In genomic region chr6:3406928-3407809, GRCh38 we compare ENCODE assay signal across 19 cellular contexts. TPM values are rescaled to one million over a fixed set of nuclear protein-coding genes. Genes with fewer than 3 reads are reported as not detected.
DNase-seq lines count a peak whose midpoint lies in the region; ATAC-seq and TF ChIP-seq lines count a peak whose summit lies in the region.
"Had no signal": no experiment of that assay in that cellular context is flagged by ENCODE, and none has a peak within 500 bp of the region (broad histone marks: within the 10 kb centered on the region; RNA-seq: fewer than 3 reads in every experiment).

No MANE protein-coding gene starts in this region.

- no peak overlapping the region for H3K4ac ChIP-seq in mesenchymal stem cell (ENCODE audit: low read depth in 1 of 2, low read length in 2 of 2)

- H3K27ac ChIP-seq in ACC112 (ENCODE audit: low read depth, low read length), result peak overlapping the region; percentile 19; the same call in 1 of the 2 replicates
- peak overlapping the region; percentile 12 for H3K27ac ChIP-seq in PC-3 (ENCODE audit: low read length)
- H3K27ac ChIP-seq in mesenchymal stem cell (ENCODE audit: low read length, poor library complexity, severe bottlenecking), result no peak overlapping the region
- no peak overlapping the region for H3K27ac ChIP-seq in RWPE1
- H3K27ac ChIP-seq: SJSA1 had no signal

- H3K4me1 Mint-ChIP-seq in brain, result peaks cover 47% of the 10 kb centered on the region

- no peaks in the 10 kb centered on the region for H3K79me1 ChIP-seq in mesenchymal stem cell (replicated peaks; ENCODE audit: low read length, poor library complexity, severe bottlenecking)

- no peak for ATAC-seq in PC-3

- H3F3A ChIP-seq in PC-3 (ENCODE audit: low read length, unreplicated experiment), result no peaks in the 10 kb centered on the region

- peak; percentile 58 for DNase-seq in PC-3
- DNase-seq in mesenchymal stem cell, result no peak
- no peak for DNase-seq in D341Med (ENCODE audit: low spot score)
- no peak for DNase-seq in RWPE1 (ENCODE audit: low spot score)
- DNase-seq in NCI-H1048 (lab: John Stamatoyannopoulos, UW), result no peak
- DNase-seq in SW480 (ENCODE audit: low spot score), result no peak
- DNase-seq: ACHN; CD4-positive, alpha-beta T cell; DND-41; GDM1; GOT3; HFFc6; NCI-H1417 treated with DMSO at 0.1 percent for 48 hours; NCI-H2029; NCI-H510A; NCI-H82 had no signal

- H3K27me3 Mint-ChIP-seq in brain, result peaks cover 2% of the 10 kb centered on the region
- H3K27me3 Mint-ChIP-seq: CD4-positive, alpha-beta T cell had no signal

- H3K79me2 ChIP-seq in ACC112 (ENCODE audit: control insufficient read depth, insufficient read depth, low read length, unreplicated experiment), result no peaks in the 10 kb centered on the region
- no peaks in the 10 kb centered on the region for H3K79me2 ChIP-seq in PC-3 (ENCODE audit: low read length)

- H3K9ac ChIP-seq in PC-3 (ENCODE audit: low read length) (no peak overlapping the region), mesenchymal stem cell (ENCODE audit: low read length) (peak overlapping the region; percentile 59)

- no peak overlapping the region for H4K91ac ChIP-seq in mesenchymal stem cell (ENCODE audit: low read length)

- no peak overlapping the region for H3K18ac ChIP-seq in mesenchymal stem cell (ENCODE audit: low read depth in 1 of 2, low read length in 2 of 2)

- peak overlapping the region; percentile 7 for H3K4me2 ChIP-seq in PC-3 (ENCODE audit: low read length)
- no peak overlapping the region for H3K4me2 ChIP-seq in mesenchymal stem cell (ENCODE audit: low read length, poor library complexity, severe bottlenecking)

- H3K23ac ChIP-seq in mesenchymal stem cell (ENCODE audit: low read length in 2 of 2), result no peak overlapping the region

- H2AFZ ChIP-seq in ACC112 (ENCODE audit: low read length, unreplicated experiment) (no peak overlapping the region), PC-3 (ENCODE audit: low read length) (no peak overlapping the region), mesenchymal stem cell (ENCODE audit: low read depth, low read length) (no peak overlapping the region)

- 97% methylated on average over 3 of the region's 3 CpGs for WGBS in mesenchymal stem cell

- intact Hi-C loops in PC-3 (cut with micrococcal nuclease), result loop anchor here (5.0 kb wide), 1 partner anchor 50 kb away; the partner anchor contains the start of gene SLC22A23

- no peak overlapping the region for H2BK12ac ChIP-seq in mesenchymal stem cell (ENCODE audit: low read length in 2 of 2)

- H2AK5ac ChIP-seq in mesenchymal stem cell (ENCODE audit: low read length, severe bottlenecking), result no peak overlapping the region

- POLR2A ChIA-PET in PC-3 (lab: Charles Lee; ENCODE audit: unreplicated experiment), result no interaction called here
- POLR2A ChIA-PET in RWPE1 (lab: Yijun Ruan, JAX; ENCODE audit: low non-redundant PET), result interaction anchor here (0.5 kb wide), 1 partner anchor 66 kb away, joined by 5 read pairs; no protein-coding TSS in a partner anchor

- H4K20me1 ChIP-seq in PC-3 (ENCODE audit: low read length), result no peaks in the 10 kb centered on the region

- H3K9me2 ChIP-seq in PC-3 (replicated peaks; ENCODE audit: low read length), result no peaks in the 10 kb centered on the region

- H3K14ac ChIP-seq in mesenchymal stem cell (ENCODE audit: low read length in 2 of 2), result no peak overlapping the region

- no peaks in the 10 kb centered on the region for H3K27me3 ChIP-seq in ACC112 (ENCODE audit: insufficient read depth, low read length)
- H3K27me3 ChIP-seq in PC-3 (ENCODE audit: low read length), result no peaks in the 10 kb centered on the region
- no peaks in the 10 kb centered on the region for H3K27me3 ChIP-seq in mesenchymal stem cell (ENCODE audit: control insufficient read depth in 1 of 2, insufficient read depth in 1 of 2, low read length in 2 of 2)
- H3K27me3 ChIP-seq: SJSA1 had no signal

- H3K27ac Mint-ChIP-seq in brain, result peak overlapping the region in 3 of 5 experiments; percentile 48 to 77 (median 77)
- H3K27ac Mint-ChIP-seq: CD4-positive, alpha-beta T cell; HFFc6 had no signal

- no peak overlapping the region for H2BK5ac ChIP-seq in mesenchymal stem cell (ENCODE audit: low read depth, low read length, poor library complexity, severe bottlenecking)

- CTCF ChIA-PET in PC-3 (lab: Charles Lee), result interaction anchor here (0.6 to 0.7 kb wide), 3 partner anchors 13 to 300 kb away, joined by 3 to 7 read pairs (median 4); no protein-coding TSS in a partner anchor
- CTCF ChIA-PET in RWPE1 (lab: Yijun Ruan, JAX), result interaction anchor here (0.6 to 0.7 kb wide), 2 partner anchors 51 to 87 kb away, joined by 3 read pairs; no protein-coding TSS in a partner anchor

- H3K9me3 ChIP-seq in PC-3 (ENCODE audit: low read length), result no peaks in the 10 kb centered on the region
- H3K9me3 ChIP-seq in mesenchymal stem cell (ENCODE audit: control insufficient read depth, low read length), result no peaks in the 10 kb centered on the region
- H3K9me3 ChIP-seq: SJSA1 had no signal

- TF ChIP-seq CTCF in PC-3 (conservative IDR thresholded peaks at IDR 0.05; ENCODE audit: low read depth, low read length), result no peak
- TF ChIP-seq CTCF in brain (conservative IDR thresholded peaks at IDR 0.05), result no peak
- no peak for TF ChIP-seq CTCF in RWPE1 (conservative IDR thresholded peaks at IDR 0.05; ENCODE audit: low read depth)

- H2BK120ac ChIP-seq in mesenchymal stem cell (ENCODE audit: low read depth, low read length), result no peak overlapping the region

- H3K36me3 Mint-ChIP-seq in brain, result peaks cover 55% of the 10 kb centered on the region

- H3K4me3 Mint-ChIP-seq in brain, result no peak overlapping the region
- H3K4me3 Mint-ChIP-seq: CD4-positive, alpha-beta T cell; HFFc6 had no signal

- peaks cover 0 to 4% (median 0%) of the 10 kb centered on the region in 5 experiments for H3K9me3 Mint-ChIP-seq in brain
- H3K9me3 Mint-ChIP-seq: CD4-positive, alpha-beta T cell; HFFc6 had no signal

- H2BK15ac ChIP-seq in mesenchymal stem cell (ENCODE audit: low read depth, poor library complexity, severe bottlenecking), result no peak overlapping the region

- no TSS peak for BruUV-seq in PC-3 (replicated peaks; lab: Mats Ljungman, UMichigan)

- H4K8ac ChIP-seq in mesenchymal stem cell (ENCODE audit: low read length), result no peak overlapping the region

- H3K4me3 ChIP-seq in ACC112 (ENCODE audit: low read depth, low read length) (no peak overlapping the region), PC-3 (ENCODE audit: low read length) (no peak overlapping the region), mesenchymal stem cell (ENCODE audit: insufficient read depth in 1 of 2, low read depth in 1 of 2, low read length in 2 of 2) (no peak overlapping the region)
- H3K4me3 ChIP-seq: SJSA1 had no signal

- peaks cover 26% of the 10 kb centered on the region for H3K4me1 ChIP-seq in ACC112 (ENCODE audit: control insufficient read depth, insufficient read depth, low read length, unreplicated experiment)
- peaks cover 50% of the 10 kb centered on the region for H3K4me1 ChIP-seq in PC-3 (ENCODE audit: insufficient read depth, low read length)
- peaks cover 13% of the 10 kb centered on the region for H3K4me1 ChIP-seq in mesenchymal stem cell (ENCODE audit: control insufficient read depth, insufficient read depth, low read depth, low read length)

- no peaks in the 10 kb centered on the region for H3K36me3 ChIP-seq in ACC112 (ENCODE audit: insufficient read depth, low read length)
- H3K36me3 ChIP-seq in PC-3 (ENCODE audit: low read depth, low read length), result no peaks in the 10 kb centered on the region
- peaks cover 0 to 29% of the 10 kb centered on the region in 2 experiments for H3K36me3 ChIP-seq in mesenchymal stem cell (ENCODE audit: control insufficient read depth in 1 of 2, insufficient read depth in 2 of 2, low read depth in 1 of 2, low read length in 2 of 2)
- H3K36me3 ChIP-seq: SJSA1 had no signal

RNA-seq across cellular contexts. Expression of gene SLC22A23, which starts 49.7 kb away (rescaled TPM):
- total RNA-seq in PC-3 (2014; rRNA removed), result 5.7 and 8.2 TPM in 2 replicates
- 25.9 TPM for polyA plus RNA-seq in brain (ENCODE audit: insufficient read depth, low read depth, low replicate concordance)
- polyA plus RNA-seq in mesenchymal stem cell (2013, experiment 1 of 2), result 0.03 TPM
- polyA plus RNA-seq in mesenchymal stem cell (2013, experiment 2 of 2), result 0.03 TPM

Comparison
In these comparisons a context has a peak if more than half of its experiments do, and no peak if none do; other contexts are left out.
1. H3K27ac ChIP-seq: peak in ACC112 (single experiment) and PC-3 (single experiment); none in mesenchymal stem cell (single experiment) and RWPE1 (single experiment).